Comparison of ENCODE assay signal across 9 cellular contexts in genomic region chr3:54066253-54066652, GRCh38. TPM values are rescaled to one million over a fixed set of nuclear protein-coding genes. Genes with fewer than 3 reads are reported as not detected.
"Had no signal": no experiment of that assay in that cellular context is flagged by ENCODE, and none has a peak within 500 bp of the region (broad histone marks: within the 10 kb centered on the region; RNA-seq: fewer than 3 reads in every experiment).

No MANE protein-coding gene starts in this region.

- H3K4me1 Mint-ChIP-seq: IgD-negative memory B cell had no signal

- H3K27ac Mint-ChIP-seq: HFFc6, IgD-negative memory B cell had no signal

- H3K4me3 Mint-ChIP-seq: HFFc6, IgD-negative memory B cell had no signal

- H3K9ac ChIP-seq: GM23248 had no signal

- DNase-seq: GM23248, GOT3, H7, HFFc6 had no signal

- H3K36me3 ChIP-seq: HAP-1 had no signal

- H3K4me1 ChIP-seq: HAP-1 had no signal

- ATAC-seq: HCT116, HepG2 had no signal

- H3K27ac ChIP-seq: GM23248, HL-60 had no signal

- H2AFZ ChIP-seq: GM23248 had no signal

- H3K4me3 ChIP-seq: GM23248, HAP-1 had no signal

RNA-seq across cellular contexts. Expression of gene CACNA2D3, which starts 56.1 kb away (rescaled TPM):
- total RNA-seq: HepG2 had no signal
- polyA plus RNA-seq: HepG2, IgD-negative memory B cell had no signal
